In the genomic region with DNA sequence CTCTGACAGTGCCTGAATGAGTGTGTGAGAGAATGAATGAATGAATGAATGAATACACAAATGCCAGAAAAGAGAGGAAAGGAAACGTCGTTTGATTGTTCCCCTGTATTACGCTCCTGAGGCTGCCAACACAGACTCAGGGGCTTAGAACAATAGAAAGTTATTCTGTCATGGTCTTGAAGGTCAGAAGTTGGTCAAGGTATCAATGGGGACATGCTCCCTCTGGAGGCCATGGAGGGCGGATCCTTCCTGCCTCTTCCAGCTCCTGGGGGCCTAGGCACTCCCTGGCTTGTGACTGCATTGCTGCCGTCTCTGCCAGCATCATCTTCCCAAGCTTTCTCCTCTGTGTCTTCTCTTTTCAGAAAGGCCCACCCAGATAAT, we compare ENCODE assay signal across 1 cellular context.
TF ChIP-seq lines count a peak whose summit lies in the region.

No MANE protein-coding gene starts in this region.

TF ChIP-seq in liver, 16 proteins besides CTCF, POLR2A, EP300 and RAD21 (continued from another document):
- TF ChIP-seq, protein P1, sequence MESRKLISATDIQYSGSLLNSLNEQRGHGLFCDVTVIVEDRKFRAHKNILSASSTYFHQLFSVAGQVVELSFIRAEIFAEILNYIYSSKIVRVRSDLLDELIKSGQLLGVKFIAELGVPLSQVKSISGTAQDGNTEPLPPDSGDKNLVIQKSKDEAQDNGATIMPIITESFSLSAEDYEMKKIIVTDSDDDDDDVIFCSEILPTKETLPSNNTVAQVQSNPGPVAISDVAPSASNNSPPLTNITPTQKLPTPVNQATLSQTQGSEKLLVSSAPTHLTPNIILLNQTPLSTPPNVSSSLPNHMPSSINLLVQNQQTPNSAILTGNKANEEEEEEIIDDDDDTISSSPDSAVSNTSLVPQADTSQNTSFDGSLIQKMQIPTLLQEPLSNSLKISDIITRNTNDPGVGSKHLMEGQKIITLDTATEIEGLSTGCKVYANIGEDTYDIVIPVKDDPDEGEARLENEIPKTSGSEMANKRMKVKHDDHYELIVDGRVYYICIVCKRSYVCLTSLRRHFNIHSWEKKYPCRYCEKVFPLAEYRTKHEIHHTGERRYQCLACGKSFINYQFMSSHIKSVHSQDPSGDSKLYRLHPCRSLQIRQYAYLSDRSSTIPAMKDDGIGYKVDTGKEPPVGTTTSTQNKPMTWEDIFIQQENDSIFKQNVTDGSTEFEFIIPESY (IDR thresholded peaks at IDR 0.05), result no peak
- TF ChIP-seq TAF1 (conservative IDR thresholded peaks at IDR 0.05) (no peak), HNF4A (conservative IDR thresholded peaks at IDR 0.05) (no peak)
